Comparison of ENCODE assay signal across 10 cellular contexts in the genomic region with DNA sequence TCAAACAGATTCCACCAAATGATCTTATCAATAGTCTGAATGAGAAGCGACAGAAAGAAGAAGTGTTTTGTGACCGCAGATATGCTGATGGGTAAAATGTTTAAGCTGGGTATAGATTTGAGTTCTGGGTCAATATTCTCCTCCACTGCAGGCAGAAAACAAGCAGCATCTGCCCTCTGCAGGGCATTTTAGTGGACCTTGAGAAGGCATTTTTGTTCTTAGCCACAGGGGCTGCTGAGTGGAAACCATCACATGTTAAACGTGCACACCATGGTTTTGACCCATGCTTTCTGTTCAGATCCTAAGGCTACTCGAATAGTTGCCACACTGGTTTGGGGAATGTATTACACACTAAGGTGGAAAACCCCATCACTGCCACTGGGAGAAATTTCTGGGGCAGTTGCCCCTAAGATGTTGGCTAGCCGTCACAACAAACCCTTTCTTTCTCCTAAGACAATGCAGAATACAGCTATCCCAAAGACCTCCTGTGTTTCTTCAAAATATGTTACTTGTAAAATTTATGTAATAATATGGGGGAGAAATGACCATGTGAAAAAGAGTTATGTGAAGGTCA. TPM values are rescaled to one million over a fixed set of nuclear protein-coding genes. Genes with fewer than 3 reads are reported as not detected.
A peak's percentile ranks its signal among the peaks of the same experiment; 100 is the strongest.
DNase-seq lines count a peak whose midpoint lies in the region; ATAC-seq and TF ChIP-seq lines count a peak whose summit lies in the region.
"Had no signal": no experiment of that assay in that cellular context is flagged by ENCODE, and none has a peak within 500 bp of the region (broad histone marks: within the 10 kb centered on the region; RNA-seq: fewer than 3 reads in every experiment).

No MANE protein-coding gene starts in this region.

- no peaks in the 10 kb centered on the region for H3K9me3 ChIP-seq in mesenchymal stem cell (ENCODE audit: control insufficient read depth, low read length)
- no peaks in the 10 kb centered on the region for H3K9me3 ChIP-seq in MG63
- H3K9me3 ChIP-seq in body of pancreas, result no peaks in the 10 kb centered on the region

- H2AK5ac ChIP-seq in mesenchymal stem cell (ENCODE audit: low read length, severe bottlenecking), result no peak overlapping the region

- no peaks in the 10 kb centered on the region for H3K79me1 ChIP-seq in mesenchymal stem cell (replicated peaks; ENCODE audit: low read length, poor library complexity, severe bottlenecking)

- no peak overlapping the region for H4K8ac ChIP-seq in mesenchymal stem cell (ENCODE audit: low read length)

- in situ Hi-C loops in astrocyte of the spinal cord (cut with HindIII; ENCODE audit: low sequenced_read_pairs), result no loop called here

- no peak for TF ChIP-seq POLR2A in body of pancreas (IDR thresholded peaks at IDR 0.05)

- no peak overlapping the region for H3K4ac ChIP-seq in mesenchymal stem cell (ENCODE audit: low read depth in 1 of 2, low read length in 2 of 2)

- H3K9me3 Mint-ChIP-seq in activated naive CD4-positive, alpha-beta T cell treated with anti-CD3 and anti-CD28 coated beads, Interleukin-2, amount 10 ng/mL, durations not matched to agents 7 days and 5 days, result no peaks in the 10 kb centered on the region
- H3K9me3 Mint-ChIP-seq in stimulated activated naive CD8-positive, alpha-beta T cell treated with anti-CD3 and anti-CD28 coated beads, Interleukin-15, amount 100 ng/mL, for 72 hours, result no peaks in the 10 kb centered on the region

- DNase-seq in DMS153 treated with DMSO at 0.1 percent for 48 hours (lab: John Stamatoyannopoulos, UW; ENCODE audit: unreplicated experiment) (peak; percentile 30), astrocyte of the spinal cord (ENCODE audit: low read depth, low spot score) (peak; percentile 58), mesenchymal stem cell (peak; percentile 25), MG63 (no peak), body of pancreas (no peak)
- DNase-seq in activated naive CD4-positive, alpha-beta T cell treated with anti-CD3 and anti-CD28 coated beads, Interleukin-2, amount 10 ng/mL, durations not matched to agents 7 days and 5 days, result no peak
- no peak for DNase-seq in stimulated activated naive CD8-positive, alpha-beta T cell treated with anti-CD3 and anti-CD28 coated beads, Interleukin-15, amount 100 ng/mL, for 72 hours
- DNase-seq: activated CD4-positive, alpha-beta T cell treated with anti-CD3 and anti-CD28 coated beads, Interleukin-2, amount 50 U/mL, for 4 hours had no signal

- H3K4me3 Mint-ChIP-seq in activated naive CD4-positive, alpha-beta T cell treated with anti-CD3 and anti-CD28 coated beads, Interleukin-2, amount 10 ng/mL, durations not matched to agents 7 days and 5 days, result no peak overlapping the region
- no peak overlapping the region for H3K4me3 Mint-ChIP-seq in stimulated activated naive CD8-positive, alpha-beta T cell treated with anti-CD3 and anti-CD28 coated beads, Interleukin-15, amount 100 ng/mL, for 72 hours

- peaks cover 30% of the 10 kb centered on the region; the same call in 1 of the 2 replicates for H3K79me2 ChIP-seq in KMS-11 (ENCODE audit: insufficient read depth, low read depth)

- H3K4me3 ChIP-seq in KMS-11 (IDR thresholded peaks at IDR 0.05; ENCODE audit: insufficient read depth, low read depth, low read length), result no peak overlapping the region
- H3K4me3 ChIP-seq in astrocyte of the spinal cord (ENCODE audit: low read depth, low read length), result no peak overlapping the region
- no peak overlapping the region for H3K4me3 ChIP-seq in mesenchymal stem cell (ENCODE audit: insufficient read depth in 1 of 2, low read depth in 1 of 2, low read length in 2 of 2)
- no peak overlapping the region for H3K4me3 ChIP-seq in MG63
- no peak overlapping the region for H3K4me3 ChIP-seq in body of pancreas

- H2BK15ac ChIP-seq in mesenchymal stem cell (ENCODE audit: low read depth, poor library complexity, severe bottlenecking), result no peak overlapping the region

- H3K9ac ChIP-seq in KMS-11, result no peak overlapping the region
- no peak overlapping the region for H3K9ac ChIP-seq in mesenchymal stem cell (ENCODE audit: low read length)

- no peaks in the 10 kb centered on the region for H4K20me1 ChIP-seq in KMS-11 (ENCODE audit: insufficient read depth)

- H3K36me3 Mint-ChIP-seq in activated naive CD4-positive, alpha-beta T cell treated with anti-CD3 and anti-CD28 coated beads, Interleukin-2, amount 10 ng/mL, durations not matched to agents 7 days and 5 days, result peaks cover 4% of the 10 kb centered on the region

- peaks cover 14% of the 10 kb centered on the region for H3K4me1 Mint-ChIP-seq in activated naive CD4-positive, alpha-beta T cell treated with anti-CD3 and anti-CD28 coated beads, Interleukin-2, amount 10 ng/mL, durations not matched to agents 7 days and 5 days
- peaks cover 36% of the 10 kb centered on the region for H3K4me1 Mint-ChIP-seq in stimulated activated naive CD8-positive, alpha-beta T cell treated with anti-CD3 and anti-CD28 coated beads, Interleukin-15, amount 100 ng/mL, for 72 hours

- intact Hi-C loops in body of pancreas (cut with DNase I), result loop anchor here (10.0 kb wide), 1 partner anchor 1345 kb away; no protein-coding TSS in a partner anchor

- H3K27me3 ChIP-seq in KMS-11 (ENCODE audit: insufficient read depth, low read depth) (no peaks in the 10 kb centered on the region), mesenchymal stem cell (ENCODE audit: control insufficient read depth in 1 of 2, insufficient read depth in 1 of 2, low read length in 2 of 2) (peaks cover 85 to 98% of the 10 kb centered on the region in 2 experiments), MG63 (peaks cover 59% of the 10 kb centered on the region), body of pancreas (peaks cover 0 to 62% of the 10 kb centered on the region in 2 donors)

- no peak overlapping the region for H2BK12ac ChIP-seq in mesenchymal stem cell (ENCODE audit: low read length in 2 of 2)

- H3K4me1 ChIP-seq in KMS-11 (ENCODE audit: low read depth, poor library complexity, severe bottlenecking) (peaks cover 19% of the 10 kb centered on the region), mesenchymal stem cell (ENCODE audit: control insufficient read depth, insufficient read depth, low read depth, low read length) (peaks cover 27% of the 10 kb centered on the region), body of pancreas (peaks cover 22% of the 10 kb centered on the region)

- H3K4me2 ChIP-seq in KMS-11 (no peak overlapping the region), mesenchymal stem cell (ENCODE audit: low read length, poor library complexity, severe bottlenecking) (no peak overlapping the region)

- H3K18ac ChIP-seq in mesenchymal stem cell (ENCODE audit: low read depth in 1 of 2, low read length in 2 of 2), result no peak overlapping the region

- no peak overlapping the region for H2BK5ac ChIP-seq in mesenchymal stem cell (ENCODE audit: low read depth, low read length, poor library complexity, severe bottlenecking)

- WGBS in mesenchymal stem cell, result 23% methylated on average over 4 of the region's 5 CpGs
- WGBS in body of pancreas, 2 donors, result 14 to 27% methylated on average over 5 of the region's 5 CpGs

- no peak overlapping the region for H3K14ac ChIP-seq in mesenchymal stem cell (ENCODE audit: low read length in 2 of 2)

- TF ChIP-seq CTCF in KMS-11 (conservative IDR thresholded peaks at IDR 0.05; ENCODE audit: low read depth, low read length) (peak; percentile 61), astrocyte of the spinal cord (IDR thresholded peaks at IDR 0.05; ENCODE audit: low read depth, low read length) (peak; percentile 55), body of pancreas (IDR thresholded peaks at IDR 0.05) (peak in 1 of 7 experiments; percentile 14)

- H2BK120ac ChIP-seq in mesenchymal stem cell (ENCODE audit: low read depth, low read length), result no peak overlapping the region

- H2AFZ ChIP-seq in KMS-11 (ENCODE audit: low read depth) (no peak overlapping the region), mesenchymal stem cell (ENCODE audit: low read depth, low read length) (no peak overlapping the region)

- no peak overlapping the region for H3K23ac ChIP-seq in mesenchymal stem cell (ENCODE audit: low read length in 2 of 2)

- H3K27ac ChIP-seq in KMS-11, result no peak overlapping the region
- no peak overlapping the region for H3K27ac ChIP-seq in mesenchymal stem cell (ENCODE audit: low read length, poor library complexity, severe bottlenecking)
- H3K27ac ChIP-seq in body of pancreas, result no peak overlapping the region
- H3K27ac ChIP-seq: epithelial cell of prostate had no signal

- H3K36me3 ChIP-seq in KMS-11 (ENCODE audit: insufficient read depth), result no peaks in the 10 kb centered on the region
- no peaks in the 10 kb centered on the region for H3K36me3 ChIP-seq in mesenchymal stem cell (ENCODE audit: control insufficient read depth in 1 of 2, insufficient read depth in 2 of 2, low read depth in 1 of 2, low read length in 2 of 2)
- H3K36me3 ChIP-seq in MG63, result no peaks in the 10 kb centered on the region
- no peaks in the 10 kb centered on the region for H3K36me3 ChIP-seq in body of pancreas (replicated peaks in 1 of 2; ENCODE audit: insufficient read depth in 1 of 2, low read depth in 2 of 2)

- CTCF ChIA-PET in activated naive CD4-positive, alpha-beta T cell treated with anti-CD3 and anti-CD28 coated beads, Interleukin-2, amount 10 ng/mL, durations not matched to agents 7 days and 5 days (lab: Charles Lee), result no interaction called here

- ATAC-seq in stimulated activated naive CD8-positive, alpha-beta T cell treated with anti-CD3 and anti-CD28 coated beads, Interleukin-15, amount 100 ng/mL, for 72 hours, result no peak
- no peak for ATAC-seq in body of pancreas

- H3K27me3 Mint-ChIP-seq in activated naive CD4-positive, alpha-beta T cell treated with anti-CD3 and anti-CD28 coated beads, Interleukin-2, amount 10 ng/mL, durations not matched to agents 7 days and 5 days, result peaks cover 96% of the 10 kb centered on the region
- H3K27me3 Mint-ChIP-seq in stimulated activated naive CD8-positive, alpha-beta T cell treated with anti-CD3 and anti-CD28 coated beads, Interleukin-15, amount 100 ng/mL, for 72 hours, result peaks cover 96% of the 10 kb centered on the region

- H3K27ac Mint-ChIP-seq in activated naive CD4-positive, alpha-beta T cell treated with anti-CD3 and anti-CD28 coated beads, Interleukin-2, amount 10 ng/mL, durations not matched to agents 7 days and 5 days, result no peak overlapping the region
- H3K27ac Mint-ChIP-seq in stimulated activated naive CD8-positive, alpha-beta T cell treated with anti-CD3 and anti-CD28 coated beads, Interleukin-15, amount 100 ng/mL, for 72 hours, result no peak overlapping the region

- no peak overlapping the region for H4K91ac ChIP-seq in mesenchymal stem cell (ENCODE audit: low read length)

RNA-seq across cellular contexts. Expression of a gene that starts 5.5 kb away (rescaled TPM):
- not detected for polyA plus RNA-seq in mesenchymal stem cell (2013, experiment 1 of 2)
- 0.01 TPM for polyA plus RNA-seq in mesenchymal stem cell (2013, experiment 2 of 2)
- 0.30 TPM in 1 of 2 replicates, not detected in the other for total RNA-seq in MG63 (2014; rRNA removed; shearing (Covaris generic); ENCODE audit: low replicate concordance)
- total RNA-seq in body of pancreas, result not detected

Comparison
In these comparisons a context has a peak if more than half of its experiments do, and no peak if none do; other contexts are left out.
1. DNase-seq: peak in DMS153 treated with DMSO at 0.1 percent for 48 hours (single experiment), astrocyte of the spinal cord (single experiment) and mesenchymal stem cell (single experiment); none in MG63 (single experiment), activated naive CD4-positive, alpha-beta T cell treated with anti-CD3 and anti-CD28 coated beads, Interleukin-2, amount 10 ng/mL, durations not matched to agents 7 days and 5 days (single experiment), stimulated activated naive CD8-positive, alpha-beta T cell treated with anti-CD3 and anti-CD28 coated beads, Interleukin-15, amount 100 ng/mL, for 72 hours (0 of 2) and body of pancreas (0 of 4).